Comparison of ENCODE assay signal across 8 cellular contexts in the genomic region with DNA sequence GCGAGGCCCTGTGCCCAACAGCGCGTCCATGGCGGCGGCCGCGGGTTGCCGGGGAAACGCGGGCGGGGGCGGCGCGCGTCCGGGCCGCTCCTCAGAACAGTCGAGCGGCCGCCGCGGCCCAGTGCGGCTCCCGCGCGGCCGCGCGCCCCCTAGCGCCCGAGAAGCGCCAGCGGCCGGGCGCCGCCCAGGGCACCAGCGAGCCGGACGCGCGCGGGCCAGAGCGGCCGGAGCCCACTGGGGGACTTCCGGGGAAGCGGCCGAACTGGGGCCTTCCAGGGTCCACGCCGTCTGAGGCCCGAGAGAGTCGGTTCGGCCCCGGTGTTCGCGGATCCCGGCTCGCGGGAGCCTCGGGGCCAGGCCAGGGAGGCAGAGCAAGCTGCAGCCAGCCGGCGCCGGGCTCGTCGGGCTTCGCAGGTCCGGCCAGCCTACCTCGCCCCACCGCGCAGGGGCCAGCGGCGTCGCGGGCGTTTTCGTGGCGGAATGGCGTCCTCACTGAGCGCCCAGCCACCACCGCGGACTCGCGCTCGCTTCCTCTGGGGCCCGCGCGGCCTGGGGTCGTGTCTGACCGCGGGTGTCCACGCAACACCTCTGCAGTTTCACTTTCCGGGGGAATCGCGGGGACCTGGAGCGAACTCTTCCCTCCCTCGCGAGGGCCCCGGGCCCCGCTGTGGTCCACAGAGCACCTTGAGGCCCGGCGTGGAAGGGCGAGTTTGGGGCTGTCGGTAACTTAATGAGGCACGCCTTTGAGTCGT. TPM values are rescaled to one million over a fixed set of nuclear protein-coding genes. Genes with fewer than 3 reads are reported as not detected.
DNase-seq lines count a peak whose midpoint lies in the region; ATAC-seq lines count a peak whose summit lies in the region.

Gene DENND6B (minus strand): TSS at position 54 of the 752 bp plus-strand sequence. CDS start 24 bp downstream, at position 30.

- peak within 1 kb of the TSS; percentile 73 for H3K4me3 Mint-ChIP-seq in activated CD4-positive, alpha-beta memory T cell treated with anti-CD3 and anti-CD28 coated beads for 36 hours

- H3K27ac Mint-ChIP-seq in activated CD4-positive, alpha-beta memory T cell treated with anti-CD3 and anti-CD28 coated beads for 36 hours = no peak within 1 kb of the TSS

- peak; percentile 57 for DNase-seq in NCI-H510A (lab: John Stamatoyannopoulos, UW)
- peak; percentile 74 for DNase-seq in activated CD4-positive, alpha-beta memory T cell treated with anti-CD3 and anti-CD28 coated beads for 36 hours
- DNase-seq in effector CD4-positive, alpha-beta T cell = peak; percentile 50
- DNase-seq in lung microvascular endothelial cell (ENCODE audit: low read depth in 2 of 2) = peak; percentile 80 to 87
- DNase-seq in stimulated activated CD4-positive, alpha-beta T cell treated with anti-CD3 and anti-CD28 coated beads, TNF-alpha, amount 100 ng/mL, for 48 hours (ENCODE audit: low read depth in 3 of 3) = peak in 2 of 3 donors; percentile 42 to 60

- H3K4me1 ChIP-seq in ACC112 (ENCODE audit: control insufficient read depth, insufficient read depth, low read length, unreplicated experiment) = peaks cover 13% of the 10 kb centered on the region

- no peaks in the 10 kb centered on the region for H3K36me3 Mint-ChIP-seq in activated CD4-positive, alpha-beta memory T cell treated with anti-CD3 and anti-CD28 coated beads for 36 hours

- H2AFZ ChIP-seq in ACC112 (ENCODE audit: low read length, unreplicated experiment) = peak within 1 kb of the TSS; percentile 72

- no peaks in the 10 kb centered on the region for H3K9me3 Mint-ChIP-seq in activated CD4-positive, alpha-beta memory T cell treated with anti-CD3 and anti-CD28 coated beads for 36 hours

- H3K36me3 ChIP-seq in ACC112 (ENCODE audit: insufficient read depth, low read length) = no peaks in the 10 kb centered on the region

- H3K4me3 ChIP-seq in ACC112 (ENCODE audit: low read depth, low read length) = peak within 1 kb of the TSS; percentile 82

- H3K27me3 ChIP-seq in ACC112 (ENCODE audit: insufficient read depth, low read length) = no peaks in the 10 kb centered on the region

- peak within 1 kb of the TSS; percentile 53; the same call in 1 of the 2 replicates for H3K27ac ChIP-seq in ACC112 (ENCODE audit: low read depth, low read length)

- H3K27me3 Mint-ChIP-seq in activated CD4-positive, alpha-beta memory T cell treated with anti-CD3 and anti-CD28 coated beads for 36 hours = peaks cover 7% of the 10 kb centered on the region

- ATAC-seq in GM18511 (IDR thresholded peaks at IDR 0.05; ENCODE audit: unreplicated experiment) = peak; percentile 79
- ATAC-seq in HG03103 (IDR thresholded peaks at IDR 0.05; ENCODE audit: low read depth, unreplicated experiment) = peak; percentile 75

- POLR2A ChIA-PET in activated CD4-positive, alpha-beta memory T cell treated with anti-CD3 and anti-CD28 coated beads for 36 hours (lab: Charles Lee) = no interaction called here

- no peaks in the 10 kb centered on the region for H3K79me2 ChIP-seq in ACC112 (ENCODE audit: control insufficient read depth, insufficient read depth, low read length, unreplicated experiment)

- CTCF ChIA-PET in activated CD4-positive, alpha-beta memory T cell treated with anti-CD3 and anti-CD28 coated beads for 36 hours (lab: Charles Lee) = interaction anchor here (0.6 to 6.0 kb wide), 19 partner anchors 9 to 212 kb away, joined by 3 to 33 read pairs (median 5); partner anchors contain the start of genes HDAC10, PLXNB2, TUBGCP6 and TYMP

- intact Hi-C loops in activated CD4-positive, alpha-beta memory T cell treated with anti-CD3 and anti-CD28 coated beads for 36 hours (cut with micrococcal nuclease) = loop anchor here (1.0 kb wide), 1 partner anchor 51 kb away; no protein-coding TSS in a partner anchor

- H3K4me1 Mint-ChIP-seq in activated CD4-positive, alpha-beta memory T cell treated with anti-CD3 and anti-CD28 coated beads for 36 hours (ENCODE audit: low read depth) = peaks cover 10% of the 10 kb centered on the region

RNA-seq across cellular contexts. Expression of gene DENND6B, which starts in this region (rescaled TPM):
- total RNA-seq in activated CD4-positive, alpha-beta memory T cell treated with anti-CD3 and anti-CD28 coated beads for 36 hours = 1 to 10 TPM; 3.5 to 3.6 TPM
- total RNA-seq in lung microvascular endothelial cell = 0.65 and 1.8 TPM in 2 replicates

Comparison
In these comparisons a context has a peak if more than half of its experiments do, and no peak if none do; other contexts are left out.
1. Peak in every context shown above with its lines: DNase-seq, ATAC-seq, H3K4me3 ChIP-seq and H3K27ac ChIP-seq.